In the genomic region with DNA sequence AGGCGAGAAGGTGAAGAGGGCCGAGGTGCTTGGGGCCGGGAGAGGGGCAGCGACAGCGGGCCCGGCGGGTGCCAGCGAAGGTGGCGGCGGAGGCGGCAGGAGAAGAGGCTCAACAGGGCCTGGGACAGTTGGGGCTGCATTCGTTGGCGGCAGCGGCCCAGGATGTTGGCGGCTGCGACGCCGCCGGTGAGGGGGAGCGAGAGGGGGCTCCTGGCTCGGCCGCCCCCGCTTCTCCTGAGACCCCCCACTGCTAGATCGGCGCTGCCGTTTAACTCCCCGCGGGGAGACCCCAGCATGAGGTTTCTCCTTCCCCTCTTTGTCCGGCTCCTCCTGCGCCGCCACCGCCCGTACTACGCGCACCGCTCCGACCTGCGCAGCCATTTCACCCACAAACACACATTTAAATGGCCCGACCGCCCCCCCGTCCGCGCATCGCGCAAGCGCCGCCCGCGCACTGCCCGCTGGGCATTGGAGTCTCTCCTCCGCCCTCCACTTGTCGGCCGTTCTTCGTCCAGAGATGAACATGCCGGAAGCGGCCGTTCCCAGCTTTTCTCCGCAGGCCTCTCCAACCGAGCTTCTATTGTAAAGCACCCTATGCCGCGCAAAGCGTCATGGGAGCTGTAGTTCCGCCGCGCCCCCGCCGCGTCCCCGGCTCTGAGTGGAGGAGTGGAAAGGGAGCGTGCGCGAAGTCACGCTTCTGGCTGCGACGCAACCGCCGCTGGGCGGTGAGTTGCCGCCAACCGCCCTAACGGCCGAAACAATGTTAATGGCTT, we compare ENCODE assay signal across 8 cellular contexts. TPM values are rescaled to one million over a fixed set of nuclear protein-coding genes. Genes with fewer than 3 reads are reported as not detected.
DNase-seq lines count a peak whose midpoint lies in the region; ATAC-seq, FAIRE-seq and TF ChIP-seq lines count a peak whose summit lies in the region.

A gene (minus strand): TSS at position 589 of the 773 bp plus-strand sequence. CDS start 64 bp downstream, at position 525.

- intact Hi-C loops in cardiac septum (cut with DNase I), result loop anchor here (1.0 to 10.0 kb wide), 4 partner anchors 53 to 667 kb away; a partner anchor contains a TSS

- WGBS in adipose tissue, 3 donors, result 0 to 1% (median 0%) methylated on average over 68 to 82 of the region's 82 CpGs

- no peak for TF ChIP-seq CTCF in type B pancreatic cell (conservative IDR thresholded peaks at IDR 0.05)

- H3K27ac Mint-ChIP-seq in T-cell, result peak within 1 kb of the TSS; percentile 98
- peak within 1 kb of the TSS; percentile 98 for H3K27ac Mint-ChIP-seq in type B pancreatic cell

- peak; percentile 97 for FAIRE-seq in GM12891 (lab: Jason Lieb, UNC)

- DNase-seq in GM12891 (ENCODE audit: insufficient read length, low spot score) (peak; percentile 84), NCI-H1436 treated with DMSO at 0.1 percent for 48 hours (lab: John Stamatoyannopoulos, UW) (peak; percentile 96), T-cell (peak; percentile 94 to 99 (median 98)), cardiac septum (ENCODE audit: low spot score) (peak; percentile 100), pons (ENCODE audit: low spot score) (peak; percentile 100), type B pancreatic cell (ENCODE audit: extremely low spot score, unreplicated experiment) (peak; percentile 98)

- POLR2A ChIA-PET in T-cell (lab: Charles Lee), result interaction anchor here (0.6 to 2.0 kb wide), 16 partner anchors 15 to 1287 kb away, joined by 3 to 47 read pairs (median 3); a partner anchor contains a TSS

- H3K27ac ChIP-seq in adipose tissue (ENCODE audit: low read depth, low read length), result peak within 1 kb of the TSS; percentile 57

- H3K36me3 Mint-ChIP-seq in T-cell (peaks cover 10% of the 10 kb centered on the region), type B pancreatic cell (peaks cover 6% of the 10 kb centered on the region)

- H3K4me3 Mint-ChIP-seq in T-cell (peak within 1 kb of the TSS; percentile 98 to 99 (median 99)), type B pancreatic cell (peak within 1 kb of the TSS; percentile 100)

- peak; percentile 56 for TF ChIP-seq POLR2A in GM12891 (IDR thresholded peaks at IDR 0.05; ENCODE audit: low read depth, low read length)

- ATAC-seq in HG02840 (IDR thresholded peaks at IDR 0.05; ENCODE audit: low FRiP score, unreplicated experiment) (peak; percentile 93), T-cell (replicated peaks in 1 of 4) (peak; percentile 93 to 95 (median 94))

- H3K27me3 Mint-ChIP-seq in T-cell (no peaks in the 10 kb centered on the region), type B pancreatic cell (no peaks in the 10 kb centered on the region)

- H3K4me1 Mint-ChIP-seq in T-cell (peaks cover 37 to 43% (median 39%) of the 10 kb centered on the region in 3 donors), type B pancreatic cell (ENCODE audit: unreplicated experiment) (peaks cover 13% of the 10 kb centered on the region)

- CTCF ChIA-PET in T-cell (lab: Charles Lee), result interaction anchor here (1.0 to 1.9 kb wide), 10 partner anchors 23 to 739 kb away, joined by 3 to 8 read pairs (median 5); a partner anchor contains a TSS

- no peaks in the 10 kb centered on the region for H3K9me3 Mint-ChIP-seq in T-cell
- no peaks in the 10 kb centered on the region for H3K9me3 Mint-ChIP-seq in type B pancreatic cell

TF ChIP-seq in GM12891, 5 proteins besides CTCF, POLR2A, EP300 and RAD21:
- TF ChIP-seq PAX5 (IDR thresholded peaks at IDR 0.05; ENCODE audit: insufficient read depth, low read length, severe bottlenecking) (peak; percentile 89), POU2F2 (IDR thresholded peaks at IDR 0.05; ENCODE audit: low read depth, low read length) (no peak), TAF1 (IDR thresholded peaks at IDR 0.05; ENCODE audit: low read depth, low read length) (peak; percentile 95), POLR2AphosphoS5 (IDR thresholded peaks at IDR 0.05; ENCODE audit: low read depth, low read length) (peak; percentile 32; the same call in 1 of the 2 replicates)

RNA-seq across cellular contexts. Expression of the gene that starts here (rescaled TPM):
- 7.6 TPM for polyA plus RNA-seq in GM12891 (2012; ENCODE audit: low read depth, missing spikeins)
- total RNA-seq in T-cell, result 10 to 100 TPM; 43.9 to 49.9 (median 45.1) TPM
- polyA plus RNA-seq in adipose tissue, result 1 to 10 TPM; 3.6 to 5.6 (median 4.2) TPM
- total RNA-seq in cardiac septum, result 11.0 TPM
- 18.8 and 21.2 TPM in 2 replicates for total RNA-seq in type B pancreatic cell (ENCODE audit: low replicate concordance)

Comparison
In these comparisons a context has a peak if more than half of its experiments do, and no peak if none do; other contexts are left out.
1. Peak in every context shown above with its lines: DNase-seq, ATAC-seq and H3K27ac ChIP-seq.